In the genomic region with DNA sequence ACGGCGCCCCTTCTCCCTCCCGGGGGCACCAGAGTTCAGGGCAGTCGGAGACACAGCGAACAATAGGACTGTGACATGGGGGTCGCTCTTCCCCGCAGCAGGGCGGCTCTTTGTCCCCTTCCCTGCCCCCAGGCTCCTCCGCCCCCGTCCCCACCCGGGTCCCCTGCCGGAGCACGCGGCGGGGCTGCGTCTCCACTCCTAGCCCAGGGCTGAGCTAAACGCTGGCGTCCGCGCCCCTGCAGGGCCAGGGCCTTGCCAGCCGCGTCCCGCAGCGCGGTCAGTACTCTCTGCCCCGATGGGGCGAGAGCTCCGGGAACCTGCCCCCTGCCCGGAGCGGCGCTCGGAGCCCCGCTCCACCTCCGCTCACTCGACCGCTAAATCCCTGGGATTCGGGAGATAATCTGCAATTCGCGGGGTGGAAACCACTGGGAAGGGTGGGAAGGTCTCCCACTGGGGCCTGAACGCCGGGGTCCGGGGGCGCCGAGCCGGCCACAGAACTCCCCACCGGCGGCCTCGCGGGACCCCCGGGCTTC, we compare ENCODE assay signal across 8 cellular contexts. TPM values are rescaled to one million over a fixed set of nuclear protein-coding genes. Genes with fewer than 3 reads are reported as not detected.
DNase-seq lines count a peak whose midpoint lies in the region; ATAC-seq, FAIRE-seq and TF ChIP-seq lines count a peak whose summit lies in the region.

No MANE protein-coding gene starts in this region.

- H3K4me3 Mint-ChIP-seq in T-helper 2 cell treated with Interferon-gamma antibody and Interleukin-4, amounts not matched to agents 5 μg/mL and 100 μg/mL, for 36 hours = peak overlapping the region; percentile 92
- peak overlapping the region; percentile 75 for H3K4me3 Mint-ChIP-seq in endodermal cell

- no peak for TF ChIP-seq RAD21 in A549 (conservative IDR thresholded peaks at IDR 0.05 in 1 of 2, IDR thresholded peaks at IDR 0.05 in 1 of 2)

- no peak for FAIRE-seq in A549 (lab: Jason Lieb, UNC)

- H3K27me3 Mint-ChIP-seq in T-helper 2 cell treated with Interferon-gamma antibody and Interleukin-4, amounts not matched to agents 5 μg/mL and 100 μg/mL, for 36 hours (ENCODE audit: low read depth) = peaks cover 12% of the 10 kb centered on the region
- H3K27me3 Mint-ChIP-seq in endodermal cell (ENCODE audit: insufficient read depth) = peaks cover 42% of the 10 kb centered on the region

- H3K4me3 ChIP-seq in A549 = peak overlapping the region; percentile 81
- peak overlapping the region; percentile 48 for H3K4me3 ChIP-seq in GM12875 (ENCODE audit: low read depth, low read length)
- H3K4me3 ChIP-seq in endodermal cell (ENCODE audit: low read length) = peak overlapping the region; percentile 83
- H3K4me3 ChIP-seq in muscle layer of duodenum (ENCODE audit: low read depth in 1 of 2, low read length in 2 of 2) = peak overlapping the region; percentile 67 to 83

- peak; percentile 48 to 56 for DNase-seq in A549 (ENCODE audit: low read depth in 1 of 2, low spot score in 1 of 2)
- DNase-seq in T-helper 2 cell treated with Interferon-gamma antibody and Interleukin-4, amounts not matched to agents 5 μg/mL and 100 μg/mL, for 36 hours (ENCODE audit: low spot score) = peak; percentile 22
- DNase-seq in endodermal cell = no peak
- DNase-seq in NCI-H1436 (lab: John Stamatoyannopoulos, UW) = no peak
- no peak for DNase-seq in foreskin melanocyte

- H3K4me1 Mint-ChIP-seq in T-helper 2 cell treated with Interferon-gamma antibody and Interleukin-4, amounts not matched to agents 5 μg/mL and 100 μg/mL, for 36 hours (ENCODE audit: low read depth) = peaks cover 17% of the 10 kb centered on the region
- H3K4me1 Mint-ChIP-seq in endodermal cell = peaks cover 34% of the 10 kb centered on the region

- peak; percentile 62 to 79 for ATAC-seq in A549
- peak; percentile 10 for ATAC-seq in HG03097 (IDR thresholded peaks at IDR 0.05; ENCODE audit: low FRiP score, unreplicated experiment)

- POLR2A ChIA-PET in A549 (lab: Yijun Ruan, JAX) = interaction anchor here (1.3 to 3.7 kb wide), 4 partner anchors 25 to 124 kb away, joined by 3 to 25 read pairs (median 8); a partner anchor contains a TSS

- peak overlapping the region; percentile 82 for H3K4me2 ChIP-seq in A549

- WGBS in A549 (ENCODE audit: missing lambda C conversion rate) = no CpG with 5 or more reads among the region's 50 CpGs
- WGBS in endodermal cell (ENCODE audit: insufficient coverage in 1 of 2, insufficient read length in 1 of 2), 2 experiments = 0% methylated on average over 23 to 50 of the region's 50 CpGs

- H3K9me3 Mint-ChIP-seq in T-helper 2 cell treated with Interferon-gamma antibody and Interleukin-4, amounts not matched to agents 5 μg/mL and 100 μg/mL, for 36 hours = no peaks in the 10 kb centered on the region
- H3K9me3 Mint-ChIP-seq in endodermal cell = no peaks in the 10 kb centered on the region

- H3K27me3 ChIP-seq in endodermal cell (ENCODE audit: control insufficient read depth, insufficient read depth, low read length, poor library complexity, severe bottlenecking) (peaks cover 12% of the 10 kb centered on the region), muscle layer of duodenum (ENCODE audit: low read depth, low read length) (no peaks in the 10 kb centered on the region)

- peak overlapping the region; percentile 76 for H3K9ac ChIP-seq in endodermal cell (ENCODE audit: extremely low read depth, low read length, poor library complexity, severe bottlenecking)

- no peak for TF ChIP-seq POLR2A in A549 (IDR thresholded peaks at IDR 0.05; ENCODE audit: low read length)

- TF ChIP-seq EP300 in A549 (IDR thresholded peaks at IDR 0.05) = no peak

- peak overlapping the region; percentile 91 for H3K27ac Mint-ChIP-seq in T-helper 2 cell treated with Interferon-gamma antibody and Interleukin-4, amounts not matched to agents 5 μg/mL and 100 μg/mL, for 36 hours
- H3K27ac Mint-ChIP-seq in endodermal cell = peak overlapping the region; percentile 97

- H3K36me3 ChIP-seq in endodermal cell (ENCODE audit: control insufficient read depth, insufficient read depth, low read length) (no peaks in the 10 kb centered on the region), muscle layer of duodenum (ENCODE audit: control insufficient read depth in 1 of 2, insufficient read depth in 2 of 2, low read length in 2 of 2) (no peaks in the 10 kb centered on the region)

- H3K27ac ChIP-seq in A549 (peak overlapping the region; percentile 87 to 99), endodermal cell (ENCODE audit: low read depth, low read length) (peak overlapping the region; percentile 98), muscle layer of duodenum (ENCODE audit: low read length) (no peak overlapping the region)

- H3K9me3 ChIP-seq in A549 (no peaks in the 10 kb centered on the region), endodermal cell (ENCODE audit: control insufficient read depth, low read length) (no peaks in the 10 kb centered on the region), muscle layer of duodenum (ENCODE audit: control insufficient read depth in 1 of 2, low read length in 2 of 2) (no peaks in the 10 kb centered on the region)

- H3K4me1 ChIP-seq in A549 (peaks cover 43% of the 10 kb centered on the region), endodermal cell (ENCODE audit: control insufficient read depth, insufficient read depth, low read length) (peaks cover 26% of the 10 kb centered on the region), muscle layer of duodenum (ENCODE audit: control insufficient read depth in 1 of 2, insufficient read depth in 2 of 2, low read length in 2 of 2) (peaks cover 9 to 33% of the 10 kb centered on the region in 2 donors)

- H3K36me3 Mint-ChIP-seq in T-helper 2 cell treated with Interferon-gamma antibody and Interleukin-4, amounts not matched to agents 5 μg/mL and 100 μg/mL, for 36 hours (ENCODE audit: low read depth) = no peaks in the 10 kb centered on the region
- no peaks in the 10 kb centered on the region for H3K36me3 Mint-ChIP-seq in endodermal cell (ENCODE audit: low read depth)

- CTCF ChIA-PET in A549 (lab: Yijun Ruan, JAX) = interaction anchor here (0.5 to 11.6 kb wide), 14 partner anchors 8 to 92 kb away, joined by 3 to 96 read pairs (median 5); no protein-coding TSS in a partner anchor

- TF ChIP-seq CTCF in A549 (IDR thresholded peaks at IDR 0.05) (no peak), GM12875 (IDR thresholded peaks at IDR 0.05; ENCODE audit: borderline replicate concordance, insufficient read depth, low read depth, low read length) (no peak), endodermal cell (conservative IDR thresholded peaks at IDR 0.05) (peak; percentile 16)

TF ChIP-seq in A549, 52 proteins besides CTCF, POLR2A, EP300 and RAD21:
- TF ChIP-seq MYC (IDR thresholded peaks at IDR 0.05; ENCODE audit: borderline replicate concordance, low read length) = no peak
- TF ChIP-seq CHD2 (IDR thresholded peaks at IDR 0.05; ENCODE audit: low read length, partially characterized antibody) = no peak
- TF ChIP-seq NPAS2 (CRISPR knock-in tag; IDR thresholded peaks at IDR 0.05; ENCODE audit: borderline replicate concordance) = no peak
- TF ChIP-seq ZSCAN20 (CRISPR knock-in tag; IDR thresholded peaks at IDR 0.05) = no peak
- TF ChIP-seq, protein P1, sequence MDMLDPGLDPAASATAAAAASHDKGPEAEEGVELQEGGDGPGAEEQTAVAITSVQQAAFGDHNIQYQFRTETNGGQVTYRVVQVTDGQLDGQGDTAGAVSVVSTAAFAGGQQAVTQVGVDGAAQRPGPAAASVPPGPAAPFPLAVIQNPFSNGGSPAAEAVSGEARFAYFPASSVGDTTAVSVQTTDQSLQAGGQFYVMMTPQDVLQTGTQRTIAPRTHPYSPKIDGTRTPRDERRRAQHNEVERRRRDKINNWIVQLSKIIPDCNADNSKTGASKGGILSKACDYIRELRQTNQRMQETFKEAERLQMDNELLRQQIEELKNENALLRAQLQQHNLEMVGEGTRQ (IDR thresholded peaks at IDR 0.05) = no peak
- no peak; a peak in 1 of 5 replicates for TF ChIP-seq JUN (IDR thresholded peaks at IDR 0.05)
- TF ChIP-seq PHF8 (IDR thresholded peaks at IDR 0.05; ENCODE audit: borderline replicate concordance, low read depth) = peak; percentile 54; the same call in 1 of the 2 replicates

RNA-seq across cellular contexts. Expression of a gene that starts 0.8 kb away (rescaled TPM):
- polyA plus RNA-seq in A549 (2011; rRNA removed) = 10.5 and 11.4 TPM in 2 replicates
- polyA plus RNA-seq in A549 (2012; cell fraction: cytosol; rRNA removed) = 21.9 and 32.2 TPM in 2 replicates
- 39.4 and 46.8 TPM in 2 replicates for polyA plus RNA-seq in A549 (2012; cell fraction: nucleus; rRNA removed)
- 29.0 to 38.0 TPM (median 31.4 TPM) in 3 replicates for polyA plus RNA-seq in A549 (2017; fragmentation: RNase III; extraction: RNeasy Plus Mini Kit Qiagen cat#74134 plus additional on column Dnase treatment)
- 15.0 and 21.7 TPM in 2 replicates for polyA minus RNA-seq in A549 (2011; rRNA and poly(A)+ RNA removed)
- total RNA-seq in endodermal cell = 10 to 100 TPM; 32.8 to 45.8 TPM
- 63.0 TPM for polyA plus RNA-seq in endodermal cell (2013, experiment 1 of 2)
- polyA plus RNA-seq in endodermal cell (2013, experiment 2 of 2) = 64.5 TPM

RNA-seq across cellular contexts. Expression of a gene that starts 40.1 kb away (rescaled TPM):
- 0.19 and 0.21 TPM in 2 replicates for polyA plus RNA-seq in A549 (2011; rRNA removed)
- polyA plus RNA-seq in A549 (2012; cell fraction: cytosol; rRNA removed) = 0.26 and 0.38 TPM in 2 replicates
- 0.52 and 0.58 TPM in 2 replicates for polyA plus RNA-seq in A549 (2012; cell fraction: nucleus; rRNA removed)
- polyA plus RNA-seq in A549 (2017; fragmentation: RNase III; extraction: RNeasy Plus Mini Kit Qiagen cat#74134 plus additional on column Dnase treatment) = 0.20 to 0.29 TPM (median 0.23 TPM) in 3 replicates
- polyA minus RNA-seq in A549 (2011; rRNA and poly(A)+ RNA removed) = 0.29 and 0.58 TPM in 2 replicates
- total RNA-seq in endodermal cell = 1 to 10 TPM; 3.0 to 3.4 TPM
- polyA plus RNA-seq in endodermal cell (2013, experiment 1 of 2) = 1.8 TPM
- 2.3 TPM for polyA plus RNA-seq in endodermal cell (2013, experiment 2 of 2)

Comparison
In these comparisons a context has a peak if more than half of its experiments do, and no peak if none do; other contexts are left out.
1. DNase-seq: peak in A549 (2 of 2) and T-helper 2 cell treated with Interferon-gamma antibody and Interleukin-4, amounts not matched to agents 5 μg/mL and 100 μg/mL, for 36 hours (single experiment); none in endodermal cell (single experiment), NCI-H1436 (single experiment) and foreskin melanocyte (single experiment).
2. Peak in every context shown above with its lines, with median percentiles within 50 percentile points of each other: H3K4me3 ChIP-seq.